ENCODE assay signal across 13 cellular contexts in the genomic region with DNA sequence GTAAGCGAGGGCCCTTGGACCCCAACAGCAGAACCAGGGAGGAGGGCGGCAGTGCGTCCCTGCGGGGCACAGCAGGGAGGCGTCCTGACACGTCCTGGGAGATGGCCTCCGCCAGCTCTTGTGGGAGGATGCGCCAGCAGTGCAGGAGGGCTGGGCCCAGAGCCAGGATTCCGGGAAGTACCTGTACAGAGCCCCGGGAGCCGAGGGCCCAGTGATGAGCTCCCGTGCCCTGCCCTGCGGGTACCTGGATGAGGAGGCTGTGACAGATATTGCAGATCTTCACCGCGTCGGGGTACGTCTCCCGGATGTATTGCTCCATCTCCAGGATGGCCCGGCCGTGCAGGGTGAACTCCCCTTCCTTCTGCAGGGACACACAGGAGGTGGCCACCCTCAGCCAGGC. TPM values are rescaled to one million over a fixed set of nuclear protein-coding genes. Genes with fewer than 3 reads are reported as not detected.
DNase-seq lines count a peak whose midpoint lies in the region; ATAC-seq and TF ChIP-seq lines count a peak whose summit lies in the region.
"Had no signal": no experiment of that assay in that cellular context is flagged by ENCODE, and none has a peak within 500 bp of the region (broad histone marks: within the 10 kb centered on the region; RNA-seq: fewer than 3 reads in every experiment).

No MANE protein-coding gene starts in this region.

- H2AFZ ChIP-seq in hepatocyte = no peak overlapping the region

- no peak for ATAC-seq in right cardiac atrium
- ATAC-seq in GM21360 (IDR thresholded peaks at IDR 0.05; ENCODE audit: unreplicated experiment) = no peak
- no peak for ATAC-seq in sciatic nerve
- ATAC-seq in HG02623 (IDR thresholded peaks at IDR 0.05; ENCODE audit: unreplicated experiment) = no peak

- H3K79me2 ChIP-seq in hepatocyte = no peaks in the 10 kb centered on the region

- H3K27me3 ChIP-seq in right cardiac atrium (ENCODE audit: control insufficient read depth, insufficient read depth) = no peaks in the 10 kb centered on the region
- no peaks in the 10 kb centered on the region for H3K27me3 ChIP-seq in hepatocyte
- H3K27me3 ChIP-seq: vagina had no signal

- DNase-seq in right cardiac atrium = peak in 2 of 3 donors; percentile 60 to 61
- DNase-seq in cardiac septum (ENCODE audit: low spot score) = no peak
- DNase-seq in RPMI8226 = peak; percentile 85
- DNase-seq in hepatocyte (ENCODE audit: low spot score) = no peak
- no peak for DNase-seq in activated gamma-delta T cell (lab: John Stamatoyannopoulos, UW)
- DNase-seq in sciatic nerve (ENCODE audit: low spot score) = no peak
- DNase-seq: H9; midbrain; NK-92 treated with Interleukin-12 subunit alpha and Interleukin-12 subunit beta, amount 100 ng/mL, for 24 hours had no signal

- H3K36me3 ChIP-seq in hepatocyte (replicated peaks; ENCODE audit: insufficient read depth, low read depth) = no peaks in the 10 kb centered on the region

- peak overlapping the region; percentile 55 for H3K4me2 ChIP-seq in hepatocyte

- intact Hi-C loops in right cardiac atrium (cut with DNase I) = no loop called here
- intact Hi-C loops in cardiac septum (cut with DNase I) = no loop called here
- intact Hi-C loops in sciatic nerve (cut with DNase I) = no loop called here

- no peak for TF ChIP-seq CTCF in hepatocyte (IDR thresholded peaks at IDR 0.05; ENCODE audit: poor library complexity)

- no peaks in the 10 kb centered on the region for H4K20me1 ChIP-seq in hepatocyte (ENCODE audit: insufficient read depth, poor library complexity, severe bottlenecking)

- H3K4me3 ChIP-seq in right cardiac atrium (ENCODE audit: low read length) (no peak overlapping the region), hepatocyte (no peak overlapping the region)
- H3K4me3 ChIP-seq: skin epidermis, vagina had no signal

- H3K9me2 ChIP-seq in hepatocyte (replicated peaks; ENCODE audit: insufficient read depth) = no peaks in the 10 kb centered on the region

- WGBS in right cardiac atrium = 83% methylated on average over 20 of the region's 20 CpGs
- WGBS in hepatocyte (ENCODE audit: low lambda C conversion rate, missing lambda C conversion rate) = 95% methylated on average over 18 of the region's 20 CpGs

- peaks cover 7% of the 10 kb centered on the region for H3K4me1 ChIP-seq in right cardiac atrium (ENCODE audit: control insufficient read depth, insufficient read depth, low read length)
- H3K4me1 ChIP-seq in hepatocyte (ENCODE audit: insufficient read depth) = peaks cover 4% of the 10 kb centered on the region

- H3K27ac ChIP-seq in right cardiac atrium (ENCODE audit: low read length) (no peak overlapping the region), hepatocyte (peak overlapping the region; percentile 70)
- H3K27ac ChIP-seq: vagina had no signal

- H3K9me3 ChIP-seq in right cardiac atrium (ENCODE audit: control insufficient read depth, low read length) (no peaks in the 10 kb centered on the region), hepatocyte (ENCODE audit: low read depth) (no peaks in the 10 kb centered on the region)
- H3K9me3 ChIP-seq: vagina had no signal

RNA-seq across cellular contexts. Expression of a gene that starts 23.1 kb away (rescaled TPM):
- 1 to 10 TPM; 3.2 to 6.1 (median 5.1) TPM for total RNA-seq in right cardiac atrium
- 3.1 TPM for polyA plus RNA-seq in right cardiac atrium
- 3.0 TPM for total RNA-seq in cardiac septum
- 7.2 and 11.5 TPM in 2 replicates for total RNA-seq in hepatocyte
- polyA plus RNA-seq in hepatocyte = 5.6 and 9.7 TPM in 2 replicates
- 8.3 TPM for total RNA-seq in sciatic nerve

RNA-seq across cellular contexts. Expression of a gene that starts 42.1 kb away (rescaled TPM):
- total RNA-seq in right cardiac atrium = 10 to 100 TPM; 27.3 to 36.8 (median 29.3) TPM
- polyA plus RNA-seq in right cardiac atrium = 40.1 TPM
- 27.2 TPM for total RNA-seq in cardiac septum
- 35.0 and 40.8 TPM in 2 replicates for total RNA-seq in hepatocyte
- polyA plus RNA-seq in hepatocyte = 58.2 and 66.3 TPM in 2 replicates
- total RNA-seq in sciatic nerve = 39.5 TPM

Comparison
In these comparisons a context has a peak if more than half of its experiments do, and no peak if none do; other contexts are left out.
1. DNase-seq: peak in right cardiac atrium (2 of 3) and RPMI8226 (single experiment); none in cardiac septum (single experiment), hepatocyte (single experiment), activated gamma-delta T cell (single experiment) and sciatic nerve (single experiment).